ENCODE assay signal across 22 cellular contexts in the genomic region with DNA sequence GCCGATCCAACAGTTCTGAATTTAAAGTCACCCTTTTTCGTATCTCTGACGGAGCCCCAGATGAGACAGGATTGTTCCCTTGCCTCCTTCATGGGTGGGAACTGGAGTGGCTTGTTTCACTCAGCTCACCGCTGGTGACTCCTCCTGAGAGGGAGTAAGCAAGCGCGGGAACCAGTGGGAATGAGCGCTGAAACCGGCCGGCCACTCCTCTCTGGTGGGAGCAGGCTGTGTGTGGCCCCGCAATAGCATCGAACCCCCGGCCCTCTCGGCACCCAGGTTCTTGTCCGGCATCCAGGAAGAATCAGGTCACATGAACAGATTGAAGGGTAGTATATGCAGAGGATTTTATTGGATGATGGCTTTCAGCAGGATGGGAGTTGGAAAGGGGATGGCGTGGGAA.
"Had no signal": no experiment of that assay in that cellular context is flagged by ENCODE, and none has a peak within 500 bp of the region (broad histone marks: within the 10 kb centered on the region; RNA-seq: fewer than 3 reads in every experiment).

No MANE protein-coding gene starts in this region.

- H3K4me3 ChIP-seq: coronary artery, esophagus muscularis mucosa, gastroesophageal sphincter, heart left ventricle, hepatocyte, left lung, psoas muscle, sigmoid colon, thoracic aorta, tibial nerve, vagina had no signal

- H3K79me2 ChIP-seq: hepatocyte had no signal

- H3K4me1 Mint-ChIP-seq: naive thymus-derived CD8-positive, alpha-beta T cell; stimulated activated memory B cell treated with anti-CD40 and anti-IgM and Interleukin-4, amounts not matched to agents 10 μg/mL and 1 μg/mL and 100 μg/mL, for 72 hours had no signal

- H3K27me3 Mint-ChIP-seq: naive thymus-derived CD8-positive, alpha-beta T cell; stimulated activated memory B cell treated with anti-CD40 and anti-IgM and Interleukin-4, amounts not matched to agents 10 μg/mL and 1 μg/mL and 100 μg/mL, for 72 hours had no signal

- H3K4me2 ChIP-seq: hepatocyte had no signal

- H3K36me3 Mint-ChIP-seq: naive thymus-derived CD8-positive, alpha-beta T cell; stimulated activated memory B cell treated with anti-CD40 and anti-IgM and Interleukin-4, amounts not matched to agents 10 μg/mL and 1 μg/mL and 100 μg/mL, for 72 hours had no signal

- H3K27me3 ChIP-seq: esophagus muscularis mucosa, foreskin keratinocyte, gastroesophageal sphincter, heart left ventricle, hepatocyte, left lung, sigmoid colon, tibial nerve, vagina had no signal

- DNase-seq: effector CD4-positive, alpha-beta T cell; foreskin keratinocyte; heart left ventricle; left cardiac atrium; mesenchymal stem cell; midbrain; naive thymus-derived CD8-positive, alpha-beta T cell; nucleus accumbens; psoas muscle; sigmoid colon; stimulated activated CD4-positive, alpha-beta T cell treated with anti-CD3 and anti-CD28 coated beads, Interleukin-4, amount 100 ng/mL, for 4 hours; stimulated activated naive CD8-positive, alpha-beta T cell treated with anti-CD3 and anti-CD28 coated beads, Interleukin-15, Interleukin-2, amounts not matched to agents 100 U/mL and 50 U/mL, for 24 hours had no signal

- H3K4me3 Mint-ChIP-seq: naive thymus-derived CD8-positive, alpha-beta T cell; stimulated activated memory B cell treated with anti-CD40 and anti-IgM and Interleukin-4, amounts not matched to agents 10 μg/mL and 1 μg/mL and 100 μg/mL, for 72 hours had no signal

- H3K9me3 ChIP-seq: esophagus muscularis mucosa, gastroesophageal sphincter, psoas muscle, sigmoid colon, thoracic aorta, vagina had no signal

- H2AFZ ChIP-seq: hepatocyte had no signal

- H3K27ac ChIP-seq: coronary artery, esophagus muscularis mucosa, foreskin keratinocyte, gastroesophageal sphincter, heart left ventricle, hepatocyte, left lung, psoas muscle, sigmoid colon, thoracic aorta, tibial nerve, vagina had no signal

- H3K4me1 ChIP-seq: esophagus muscularis mucosa, foreskin keratinocyte, gastroesophageal sphincter, heart left ventricle, left lung, psoas muscle, sigmoid colon, tibial nerve, vagina had no signal

- ATAC-seq: foreskin keratinocyte; gastroesophageal sphincter; heart left ventricle; left cardiac atrium; left lung; naive thymus-derived CD8-positive, alpha-beta T cell; psoas muscle; right cardiac atrium; stimulated activated memory B cell treated with anti-CD40 and anti-IgM and Interleukin-4, amounts not matched to agents 10 μg/mL and 1 μg/mL and 100 μg/mL, for 72 hours; stimulated activated naive CD8-positive, alpha-beta T cell treated with anti-CD3 and anti-CD28 coated beads, Interleukin-15, Interleukin-2, amounts not matched to agents 100 U/mL and 50 U/mL, for 24 hours had no signal

- H3K27ac Mint-ChIP-seq: naive thymus-derived CD8-positive, alpha-beta T cell; stimulated activated memory B cell treated with anti-CD40 and anti-IgM and Interleukin-4, amounts not matched to agents 10 μg/mL and 1 μg/mL and 100 μg/mL, for 72 hours had no signal

- H3K36me3 ChIP-seq: esophagus muscularis mucosa, gastroesophageal sphincter, heart left ventricle, left lung, sigmoid colon, thoracic aorta, tibial nerve, vagina had no signal
